In the genomic region with DNA sequence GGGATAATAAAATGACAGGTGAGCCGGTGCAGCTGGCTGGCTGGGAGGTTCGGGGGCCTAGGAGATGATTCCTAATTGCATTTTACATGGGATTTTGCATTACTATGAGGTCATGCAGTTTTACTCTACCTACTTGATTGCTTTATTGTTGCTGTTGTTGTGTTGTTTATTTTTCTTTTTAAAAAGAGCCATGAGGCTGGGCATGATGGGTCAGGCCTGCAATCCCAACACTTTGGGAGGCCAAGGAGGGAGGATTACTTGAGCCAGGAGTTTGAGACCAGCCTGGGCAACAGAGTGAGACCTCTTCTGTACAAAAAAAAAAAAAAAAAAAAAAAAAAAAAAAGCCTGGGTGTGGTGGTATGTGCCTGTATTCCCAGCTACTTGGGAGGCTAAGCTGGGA, we compare ENCODE assay signal across 3 cellular contexts.
TF ChIP-seq lines count a peak whose summit lies in the region.

No MANE protein-coding gene starts in this region.

TF ChIP-seq in SK-N-SH, 30 proteins besides CTCF, POLR2A, EP300 and RAD21 (continued from another document):
- no peak for TF ChIP-seq YY1 (IDR thresholded peaks at IDR 0.05; ENCODE audit: low read depth)

TF ChIP-seq in SK-N-SH treated with all-trans-retinoic acid at 6 μM for 48 hours, 23 proteins besides CTCF, POLR2A, EP300 and RAD21 (continued from another document):
- TF ChIP-seq, protein P1, sequence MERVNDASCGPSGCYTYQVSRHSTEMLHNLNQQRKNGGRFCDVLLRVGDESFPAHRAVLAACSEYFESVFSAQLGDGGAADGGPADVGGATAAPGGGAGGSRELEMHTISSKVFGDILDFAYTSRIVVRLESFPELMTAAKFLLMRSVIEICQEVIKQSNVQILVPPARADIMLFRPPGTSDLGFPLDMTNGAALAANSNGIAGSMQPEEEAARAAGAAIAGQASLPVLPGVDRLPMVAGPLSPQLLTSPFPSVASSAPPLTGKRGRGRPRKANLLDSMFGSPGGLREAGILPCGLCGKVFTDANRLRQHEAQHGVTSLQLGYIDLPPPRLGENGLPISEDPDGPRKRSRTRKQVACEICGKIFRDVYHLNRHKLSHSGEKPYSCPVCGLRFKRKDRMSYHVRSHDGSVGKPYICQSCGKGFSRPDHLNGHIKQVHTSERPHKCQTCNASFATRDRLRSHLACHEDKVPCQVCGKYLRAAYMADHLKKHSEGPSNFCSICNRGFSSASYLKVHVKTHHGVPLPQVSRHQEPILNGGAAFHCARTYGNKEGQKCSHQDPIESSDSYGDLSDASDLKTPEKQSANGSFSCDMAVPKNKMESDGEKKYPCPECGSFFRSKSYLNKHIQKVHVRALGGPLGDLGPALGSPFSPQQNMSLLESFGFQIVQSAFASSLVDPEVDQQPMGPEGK (CRISPR knock-in tag; IDR thresholded peaks at IDR 0.05; ENCODE audit: borderline replicate concordance) = no peak
- TF ChIP-seq ARNTL (CRISPR knock-in tag; IDR thresholded peaks at IDR 0.05; ENCODE audit: borderline replicate concordance, low read depth) = no peak
- TF ChIP-seq SNAI2 (CRISPR knock-in tag; IDR thresholded peaks at IDR 0.05) = no peak
- no peak for TF ChIP-seq ISL1 (CRISPR knock-in tag; IDR thresholded peaks at IDR 0.05)
- TF ChIP-seq ZFP3 (CRISPR knock-in tag; IDR thresholded peaks at IDR 0.05) = no peak
- TF ChIP-seq, protein P2, sequence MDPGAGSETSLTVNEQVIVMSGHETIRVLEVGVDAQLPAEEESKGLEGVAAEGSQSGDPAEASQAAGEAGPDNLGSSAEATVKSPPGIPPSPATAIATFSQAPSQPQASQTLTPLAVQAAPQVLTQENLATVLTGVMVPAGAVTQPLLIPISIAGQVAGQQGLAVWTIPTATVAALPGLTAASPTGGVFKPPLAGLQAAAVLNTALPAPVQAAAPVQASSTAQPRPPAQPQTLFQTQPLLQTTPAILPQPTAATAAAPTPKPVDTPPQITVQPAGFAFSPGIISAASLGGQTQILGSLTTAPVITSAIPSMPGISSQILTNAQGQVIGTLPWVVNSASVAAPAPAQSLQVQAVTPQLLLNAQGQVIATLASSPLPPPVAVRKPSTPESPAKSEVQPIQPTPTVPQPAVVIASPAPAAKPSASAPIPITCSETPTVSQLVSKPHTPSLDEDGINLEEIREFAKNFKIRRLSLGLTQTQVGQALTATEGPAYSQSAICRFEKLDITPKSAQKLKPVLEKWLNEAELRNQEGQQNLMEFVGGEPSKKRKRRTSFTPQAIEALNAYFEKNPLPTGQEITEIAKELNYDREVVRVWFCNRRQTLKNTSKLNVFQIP (CRISPR knock-in tag; IDR thresholded peaks at IDR 0.05; ENCODE audit: borderline replicate concordance, low read depth) = no peak
- TF ChIP-seq TCF4 (CRISPR knock-in tag; IDR thresholded peaks at IDR 0.05; ENCODE audit: borderline replicate concordance) = no peak
- no peak for TF ChIP-seq GLIS3 (CRISPR knock-in tag; IDR thresholded peaks at IDR 0.05)
- no peak for TF ChIP-seq ZC3H10 (CRISPR knock-in tag; IDR thresholded peaks at IDR 0.05)
- TF ChIP-seq RARB (CRISPR knock-in tag; IDR thresholded peaks at IDR 0.05) = no peak
- TF ChIP-seq, protein P3, sequence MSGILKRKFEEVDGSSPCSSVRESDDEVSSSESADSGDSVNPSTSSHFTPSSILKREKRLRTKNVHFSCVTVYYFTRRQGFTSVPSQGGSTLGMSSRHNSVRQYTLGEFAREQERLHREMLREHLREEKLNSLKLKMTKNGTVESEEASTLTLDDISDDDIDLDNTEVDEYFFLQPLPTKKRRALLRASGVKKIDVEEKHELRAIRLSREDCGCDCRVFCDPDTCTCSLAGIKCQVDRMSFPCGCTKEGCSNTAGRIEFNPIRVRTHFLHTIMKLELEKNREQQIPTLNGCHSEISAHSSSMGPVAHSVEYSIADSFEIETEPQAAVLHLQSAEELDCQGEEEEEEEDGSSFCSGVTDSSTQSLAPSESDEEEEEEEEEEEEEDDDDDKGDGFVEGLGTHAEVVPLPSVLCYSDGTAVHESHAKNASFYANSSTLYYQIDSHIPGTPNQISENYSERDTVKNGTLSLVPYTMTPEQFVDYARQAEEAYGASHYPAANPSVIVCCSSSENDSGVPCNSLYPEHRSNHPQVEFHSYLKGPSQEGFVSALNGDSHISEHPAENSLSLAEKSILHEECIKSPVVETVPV (CRISPR knock-in tag; IDR thresholded peaks at IDR 0.05) = no peak
- no peak for TF ChIP-seq CSDC2 (CRISPR knock-in tag; IDR thresholded peaks at IDR 0.05)
- no peak for TF ChIP-seq PPARA (CRISPR knock-in tag; IDR thresholded peaks at IDR 0.05; ENCODE audit: borderline replicate concordance)

TF ChIP-seq in WTC11, 78 proteins besides CTCF, POLR2A, EP300 and RAD21 (continued from another document):
- TF ChIP-seq, protein P4, sequence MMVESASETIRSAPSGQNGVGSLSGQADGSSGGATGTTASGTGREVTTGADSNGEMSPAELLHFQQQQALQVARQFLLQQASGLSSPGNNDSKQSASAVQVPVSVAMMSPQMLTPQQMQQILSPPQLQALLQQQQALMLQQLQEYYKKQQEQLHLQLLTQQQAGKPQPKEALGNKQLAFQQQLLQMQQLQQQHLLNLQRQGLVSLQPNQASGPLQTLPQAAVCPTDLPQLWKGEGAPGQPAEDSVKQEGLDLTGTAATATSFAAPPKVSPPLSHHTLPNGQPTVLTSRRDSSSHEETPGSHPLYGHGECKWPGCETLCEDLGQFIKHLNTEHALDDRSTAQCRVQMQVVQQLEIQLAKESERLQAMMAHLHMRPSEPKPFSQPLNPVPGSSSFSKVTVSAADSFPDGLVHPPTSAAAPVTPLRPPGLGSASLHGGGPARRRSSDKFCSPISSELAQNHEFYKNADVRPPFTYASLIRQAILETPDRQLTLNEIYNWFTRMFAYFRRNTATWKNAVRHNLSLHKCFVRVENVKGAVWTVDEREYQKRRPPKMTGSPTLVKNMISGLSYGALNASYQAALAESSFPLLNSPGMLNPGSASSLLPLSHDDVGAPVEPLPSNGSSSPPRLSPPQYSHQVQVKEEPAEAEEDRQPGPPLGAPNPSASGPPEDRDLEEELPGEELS (CRISPR knock-in tag; IDR thresholded peaks at IDR 0.05) = peak; percentile 97
- peak; percentile 85 for TF ChIP-seq ZNF121 (CRISPR knock-in tag; IDR thresholded peaks at IDR 0.05)
